Comparison of ENCODE assay signal across 19 cellular contexts in the genomic region with DNA sequence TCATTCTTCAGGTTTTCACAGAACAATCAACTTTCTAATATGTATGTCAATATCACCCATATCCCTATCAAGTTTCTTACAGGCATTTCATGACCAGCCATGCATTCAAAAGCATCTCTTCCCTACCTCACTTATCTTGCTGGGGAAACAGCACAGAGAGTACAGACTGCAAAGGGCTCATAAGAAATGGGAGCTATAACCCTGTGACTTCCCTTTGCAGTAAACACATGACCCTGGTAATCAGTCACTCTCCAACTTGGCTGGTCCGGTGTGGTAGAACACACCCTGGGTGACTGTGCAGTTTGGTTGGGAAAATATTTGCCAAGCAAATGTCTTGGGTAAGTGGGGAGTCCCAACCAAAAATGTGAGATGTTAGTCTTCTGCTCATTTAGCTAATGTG. TPM values are rescaled to one million over a fixed set of nuclear protein-coding genes. Genes with fewer than 3 reads are reported as not detected.
A peak's percentile ranks its signal among the peaks of the same experiment; 100 is the strongest.
DNase-seq lines count a peak whose midpoint lies in the region; FAIRE-seq and TF ChIP-seq lines count a peak whose summit lies in the region.
"Had no signal": no experiment of that assay in that cellular context is flagged by ENCODE, and none has a peak within 500 bp of the region (broad histone marks: within the 10 kb centered on the region; RNA-seq: fewer than 3 reads in every experiment).

No MANE protein-coding gene starts in this region.

- H3K27me3 ChIP-seq in bronchial epithelial cell (ENCODE audit: control insufficient read depth, insufficient read depth, low read length) (no peaks in the 10 kb centered on the region), Caco-2 (replicated peaks; ENCODE audit: control insufficient read depth, insufficient read depth, low read length) (no peaks in the 10 kb centered on the region)
- peaks cover 4% of the 10 kb centered on the region for H3K27me3 ChIP-seq in CD4-positive, alpha-beta memory T cell (ENCODE audit: insufficient read depth, low read length)
- H3K27me3 ChIP-seq: MG63 had no signal

- no peaks in the 10 kb centered on the region for H3K9me3 ChIP-seq in Caco-2
- H3K9me3 ChIP-seq in CD4-positive, alpha-beta memory T cell (ENCODE audit: control insufficient read depth in 1 of 2, low read length in 2 of 2), result no peaks in the 10 kb centered on the region
- H3K9me3 ChIP-seq: MG63 had no signal

- H3K4me3 Mint-ChIP-seq in Caco-2 (ENCODE audit: unreplicated experiment), result no peak overlapping the region
- no peak overlapping the region for H3K4me3 Mint-ChIP-seq in activated naive CD4-positive, alpha-beta T cell treated with anti-CD3 and anti-CD28 coated beads for 36 hours
- no peak overlapping the region for H3K4me3 Mint-ChIP-seq in CD4-positive, alpha-beta memory T cell
- H3K4me3 Mint-ChIP-seq: activated CD4-positive, alpha-beta memory T cell treated with anti-CD3 and anti-CD28 coated beads, Interleukin-2, amount 10 ng/mL, durations not matched to agents 7 days and 5 days had no signal

- no peaks in the 10 kb centered on the region for H3K36me3 Mint-ChIP-seq in Caco-2 (ENCODE audit: insufficient read depth, unreplicated experiment)
- H3K36me3 Mint-ChIP-seq in activated naive CD4-positive, alpha-beta T cell treated with anti-CD3 and anti-CD28 coated beads for 36 hours (ENCODE audit: low read depth), result no peaks in the 10 kb centered on the region
- H3K36me3 Mint-ChIP-seq in CD4-positive, alpha-beta memory T cell, result no peaks in the 10 kb centered on the region

- FAIRE-seq in bronchial epithelial cell (lab: Jason Lieb, UNC), result peak; percentile 28
- FAIRE-seq: G401.6, GM12891, TTC549 had no signal

- DNase-seq in COLO668 (lab: John Stamatoyannopoulos, UW; ENCODE audit: unreplicated experiment) (peak; percentile 52), H4 (ENCODE audit: low spot score) (peak; percentile 56), bronchial epithelial cell (ENCODE audit: low read depth) (peak; percentile 73), myocyte (ENCODE audit: low read depth) (peak; percentile 61), Caco-2 (no peak), SHP77 (lab: John Stamatoyannopoulos, UW) (no peak)
- no peak for DNase-seq in activated naive CD4-positive, alpha-beta T cell treated with anti-CD3 and anti-CD28 coated beads for 36 hours
- DNase-seq in CD4-positive, alpha-beta memory T cell, result no peak
- DNase-seq: activated CD4-positive, alpha-beta memory T cell treated with anti-CD3 and anti-CD28 coated beads, Interleukin-2, amount 10 ng/mL, durations not matched to agents 7 days and 5 days; activated T-cell treated with anti-CD3 and anti-CD28 coated beads, Interleukin-2, amount 50 U/mL, for 48 hours; COR-L47; effector CD4-positive, alpha-beta T cell; MG63; naive B cell; NCI-H1694 treated with DMSO at 0.1 percent for 48 hours had no signal

- no peaks in the 10 kb centered on the region for H3K4me1 ChIP-seq in Caco-2
- no peaks in the 10 kb centered on the region for H3K4me1 ChIP-seq in CD4-positive, alpha-beta memory T cell (ENCODE audit: insufficient read depth, low read length)

- H3K9me3 Mint-ChIP-seq in Caco-2 (ENCODE audit: unreplicated experiment), result no peaks in the 10 kb centered on the region
- H3K9me3 Mint-ChIP-seq in activated naive CD4-positive, alpha-beta T cell treated with anti-CD3 and anti-CD28 coated beads for 36 hours, result no peaks in the 10 kb centered on the region
- H3K9me3 Mint-ChIP-seq in CD4-positive, alpha-beta memory T cell, result peaks cover 0 to 5% (median 0%) of the 10 kb centered on the region in 8 donors
- H3K9me3 Mint-ChIP-seq: activated CD4-positive, alpha-beta memory T cell treated with anti-CD3 and anti-CD28 coated beads, Interleukin-2, amount 10 ng/mL, durations not matched to agents 7 days and 5 days had no signal

- H3K36me3 ChIP-seq in bronchial epithelial cell (ENCODE audit: control insufficient read depth, insufficient read depth, low read length) (no peaks in the 10 kb centered on the region), Caco-2 (ENCODE audit: control insufficient read depth, insufficient read depth, low read length) (no peaks in the 10 kb centered on the region)
- H3K36me3 ChIP-seq in CD4-positive, alpha-beta memory T cell (ENCODE audit: insufficient read depth, low read length), result no peaks in the 10 kb centered on the region
- H3K36me3 ChIP-seq: MG63 had no signal

- POLR2A ChIA-PET in Caco-2 (lab: Charles Lee), result no interaction called here
- POLR2A ChIA-PET in CD4-positive, alpha-beta memory T cell (lab: Charles Lee; ENCODE audit: partially characterized antibody), result no interaction called here

- H3K27ac ChIP-seq in CD4-positive, alpha-beta memory T cell (ENCODE audit: low read depth, low read length), result no peak overlapping the region
- H3K27ac ChIP-seq: SK-N-MC had no signal

- BruUV-seq in Caco-2 (replicated peaks; lab: Mats Ljungman, UMichigan), result no TSS peak

- H3K27ac Mint-ChIP-seq in Caco-2 (ENCODE audit: unreplicated experiment), result no peak overlapping the region
- H3K27ac Mint-ChIP-seq in activated naive CD4-positive, alpha-beta T cell treated with anti-CD3 and anti-CD28 coated beads for 36 hours, result no peak overlapping the region
- no peak overlapping the region for H3K27ac Mint-ChIP-seq in CD4-positive, alpha-beta memory T cell
- H3K27ac Mint-ChIP-seq: activated CD4-positive, alpha-beta memory T cell treated with anti-CD3 and anti-CD28 coated beads, Interleukin-2, amount 10 ng/mL, durations not matched to agents 7 days and 5 days had no signal

- peaks cover 6% of the 10 kb centered on the region for H3K4me1 Mint-ChIP-seq in Caco-2 (ENCODE audit: low read depth, unreplicated experiment)
- no peaks in the 10 kb centered on the region for H3K4me1 Mint-ChIP-seq in activated naive CD4-positive, alpha-beta T cell treated with anti-CD3 and anti-CD28 coated beads for 36 hours (ENCODE audit: low read depth)
- no peaks in the 10 kb centered on the region for H3K4me1 Mint-ChIP-seq in CD4-positive, alpha-beta memory T cell
- H3K4me1 Mint-ChIP-seq: activated CD4-positive, alpha-beta memory T cell treated with anti-CD3 and anti-CD28 coated beads, Interleukin-2, amount 10 ng/mL, durations not matched to agents 7 days and 5 days had no signal

- intact Hi-C loops in Caco-2 (cut with micrococcal nuclease; ENCODE audit: unreplicated experiment), result no loop called here
- intact Hi-C loops in activated naive CD4-positive, alpha-beta T cell treated with anti-CD3 and anti-CD28 coated beads for 36 hours (cut with micrococcal nuclease), result no loop called here
- intact Hi-C loops in CD4-positive, alpha-beta memory T cell (cut with micrococcal nuclease), result no loop called here

- no peak overlapping the region for H3K4me3 ChIP-seq in bronchial epithelial cell (ENCODE audit: low read depth, low read length)
- H3K4me3 ChIP-seq in Caco-2 (ENCODE audit: low read depth, low read length), result no peak overlapping the region
- H3K4me3 ChIP-seq in CD4-positive, alpha-beta memory T cell (ENCODE audit: low read length in 2 of 2), result no peak overlapping the region
- H3K4me3 ChIP-seq: MG63, SK-N-MC had no signal

- H3K27me3 Mint-ChIP-seq in Caco-2 (ENCODE audit: insufficient read depth, unreplicated experiment), result no peaks in the 10 kb centered on the region
- H3K27me3 Mint-ChIP-seq in activated naive CD4-positive, alpha-beta T cell treated with anti-CD3 and anti-CD28 coated beads for 36 hours (ENCODE audit: low read depth), result peaks cover 3% of the 10 kb centered on the region
- peaks cover 2 to 3% of the 10 kb centered on the region in 2 donors for H3K27me3 Mint-ChIP-seq in CD4-positive, alpha-beta memory T cell
- H3K27me3 Mint-ChIP-seq: naive B cell had no signal

- no peak for TF ChIP-seq CTCF in bronchial epithelial cell (IDR thresholded peaks at IDR 0.05; ENCODE audit: insufficient read depth, low read length, severe bottlenecking)
- no peak for TF ChIP-seq CTCF in Caco-2 (IDR thresholded peaks at IDR 0.05; ENCODE audit: insufficient read depth in 1 of 2, low read depth in 1 of 2, low read length in 1 of 2, severe bottlenecking in 1 of 2, unreplicated experiment in 1 of 2)

- CTCF ChIA-PET in Caco-2 (lab: Charles Lee), result interaction anchor here (0.6 to 1.4 kb wide), 2 partner anchors 11 to 172 kb away, joined by 3 read pairs; no protein-coding TSS in a partner anchor
- CTCF ChIA-PET in activated naive CD4-positive, alpha-beta T cell treated with anti-CD3 and anti-CD28 coated beads for 36 hours (lab: Charles Lee), result interaction anchor here (0.6 kb wide), 1 partner anchor 19 kb away, joined by 4 read pairs; no protein-coding TSS in a partner anchor
- CTCF ChIA-PET in CD4-positive, alpha-beta memory T cell (lab: Charles Lee; ENCODE audit: partially characterized antibody), result no interaction called here

RNA-seq across cellular contexts. Expression of gene TMCC3, which starts 49.4 kb away (rescaled TPM):
- 0.43 and 0.84 TPM in 2 replicates for total RNA-seq in H4 (2014; rRNA removed; shearing (Covaris generic))
- total RNA-seq in bronchial epithelial cell (5.8 and 8.8 TPM in 2 replicates), myocyte (6.0 and 10.5 TPM in 2 replicates), Caco-2 (2022) (2.1 and 4.3 TPM in 2 replicates)
- polyA plus RNA-seq in myocyte (2012), result 1.3 TPM
- total RNA-seq in activated naive CD4-positive, alpha-beta T cell treated with anti-CD3 and anti-CD28 coated beads for 36 hours, result under 1 TPM in 1 of 2 experiments, not detected in 1; 0.05 TPM
- under 1 TPM; 0.23 to 0.36 TPM for total RNA-seq in CD4-positive, alpha-beta memory T cell
- polyA plus RNA-seq in CD4-positive, alpha-beta memory T cell, result under 1 TPM; 0.14 to 0.91 TPM

Comparison
In these comparisons a context has a peak if more than half of its experiments do, and no peak if none do; other contexts are left out.
1. DNase-seq: peak in COLO668 (single experiment), H4 (single experiment), bronchial epithelial cell (single experiment) and myocyte (single experiment); none in Caco-2 (0 of 2), SHP77 (0 of 2), activated naive CD4-positive, alpha-beta T cell treated with anti-CD3 and anti-CD28 coated beads for 36 hours (single experiment) and CD4-positive, alpha-beta memory T cell (0 of 5).